In the genomic region with DNA sequence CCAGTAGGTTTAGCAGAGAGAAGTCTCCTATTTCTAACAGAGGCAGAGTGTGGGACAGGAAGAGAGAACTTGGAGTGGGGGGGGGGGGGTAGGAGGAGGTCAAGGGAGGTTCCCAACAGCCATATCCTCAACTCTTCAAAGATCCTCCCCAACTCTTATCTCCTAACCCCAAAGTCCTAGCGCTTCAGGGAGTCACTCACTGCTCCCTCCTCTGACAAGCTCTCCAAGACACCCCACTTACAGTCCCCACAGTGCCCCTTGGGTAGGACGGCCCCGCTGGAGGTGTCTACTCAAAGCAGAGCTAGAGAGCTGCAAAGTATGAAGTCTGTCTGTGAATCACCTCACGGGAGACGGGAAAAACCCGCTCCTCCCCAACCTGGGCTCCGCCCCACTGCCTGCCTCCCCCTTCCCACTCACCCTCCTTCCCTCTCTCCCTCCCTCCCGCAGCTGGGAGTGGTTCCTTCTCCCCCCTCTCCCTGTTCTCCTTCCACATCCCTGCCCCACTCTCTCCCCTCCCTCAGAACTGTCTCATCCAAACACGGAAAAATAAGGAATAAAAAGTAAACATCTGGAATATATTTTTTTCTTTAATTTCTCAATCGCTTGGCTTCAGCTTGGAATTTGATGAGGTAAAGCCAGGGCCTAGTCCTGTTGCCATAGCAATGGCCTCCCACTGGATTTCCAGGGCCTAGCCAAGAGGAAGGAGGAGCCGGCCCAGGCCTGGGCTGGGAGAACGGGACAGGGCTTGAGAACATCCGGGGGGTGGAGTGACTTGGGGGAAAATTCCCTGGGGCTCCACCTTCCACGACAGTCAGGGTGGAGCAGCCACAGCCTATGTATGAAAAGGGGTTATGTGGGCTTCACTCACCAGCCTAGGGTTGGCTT, we compare ENCODE assay signal across 8 cellular contexts. TPM values are rescaled to one million over a fixed set of nuclear protein-coding genes. Genes with fewer than 3 reads are reported as not detected.
DNase-seq lines count a peak whose midpoint lies in the region; ATAC-seq, FAIRE-seq and TF ChIP-seq lines count a peak whose summit lies in the region.

No MANE protein-coding gene starts in this region.

- H3K27ac ChIP-seq in A549 (peak overlapping the region; percentile 91 to 99), Panc1 (ENCODE audit: low read length) (peak overlapping the region; percentile 86), stomach (peak overlapping the region; percentile 94 to 99 (median 98))

- TF ChIP-seq POLR2A in A549 (IDR thresholded peaks at IDR 0.05; ENCODE audit: low read length) (peak; percentile 26; the same call in 1 of the 2 replicates), stomach (IDR thresholded peaks at IDR 0.05) (peak in 2 of 4 donors; percentile 37 to 64)

- in situ Hi-C loops in G401 (cut with HindIII; ENCODE audit: low sequenced_read_pairs) (no loop called here), Panc1 (cut with HindIII; ENCODE audit: low pct_unique_long_range_greater_than_20kb, low sequenced_read_pairs) (no loop called here)

- ATAC-seq in A549 (peak; percentile 57 to 79), Panc1 (peak; percentile 63), left lobe of liver (peak; percentile 65), HG02852 (IDR thresholded peaks at IDR 0.05; ENCODE audit: unreplicated experiment) (no peak)

- FAIRE-seq in A549 (lab: Jason Lieb, UNC), result peak; percentile 23

- no peak for TF ChIP-seq RAD21 in A549 (conservative IDR thresholded peaks at IDR 0.05 in 1 of 2, IDR thresholded peaks at IDR 0.05 in 1 of 2)

- TSS peak; percentile 26 for BruUV-seq in Panc1 (replicated peaks; lab: Mats Ljungman, UMichigan)

- H3K36me3 ChIP-seq in Panc1 (ENCODE audit: control insufficient read depth, insufficient read depth, low read length) (peaks cover 4% of the 10 kb centered on the region; the same call in 1 of the 2 replicates), stomach (peaks cover 18 to 46% (median 46%) of the 10 kb centered on the region in 4 donors)

- intact Hi-C loops in Panc1 (cut with micrococcal nuclease; ENCODE audit: unreplicated experiment) (no loop called here), stomach (cut with DNase I; ENCODE audit: low total_unique reads) (no loop called here)

- H3K4me3 ChIP-seq in A549 (peak overlapping the region; percentile 64), Panc1 (ENCODE audit: low read depth in 2 of 2, low read length in 2 of 2) (peak overlapping the region; percentile 71 to 77), stomach (peak overlapping the region; percentile 77 to 90 (median 84))

- H3K27me3 ChIP-seq in Panc1 (ENCODE audit: control insufficient read depth, insufficient read depth, low read length), result no peaks in the 10 kb centered on the region
- H3K27me3 ChIP-seq in stomach, result no peaks in the 10 kb centered on the region

- DNase-seq in A549 (ENCODE audit: low read depth in 1 of 2, low spot score in 1 of 2) (peak; percentile 95 to 99), G401 (ENCODE audit: low spot score) (peak; percentile 73), Panc1 (ENCODE audit: low read depth, low spot score) (no peak), dermis blood vessel endothelial cell (peak; percentile 88), left lobe of liver (ENCODE audit: low spot score) (peak; percentile 90), stomach (peak; percentile 88), NCI-H1436 treated with DMSO at 0.1 percent for 48 hours (lab: John Stamatoyannopoulos, UW) (no peak)

- no peak for TF ChIP-seq EP300 in A549 (IDR thresholded peaks at IDR 0.05)
- no peak for TF ChIP-seq EP300 in stomach (IDR thresholded peaks at IDR 0.05)

- H3K4me1 ChIP-seq in A549 (peaks cover 53% of the 10 kb centered on the region), Panc1 (ENCODE audit: control insufficient read depth, insufficient read depth, low read length) (peaks cover 39% of the 10 kb centered on the region), stomach (peaks cover 64 to 83% (median 74%) of the 10 kb centered on the region in 4 donors)

- 3% methylated on average over 14 of the region's 14 CpGs for WGBS in A549 (ENCODE audit: missing lambda C conversion rate)
- 10 to 23% (median 15%) methylated on average over 13 to 14 of the region's 14 CpGs for whole genome bisulfite sequencing in stomach, 5 donors

- H3K9me3 ChIP-seq in A549, result no peaks in the 10 kb centered on the region
- H3K9me3 ChIP-seq in Panc1 (ENCODE audit: control insufficient read depth, insufficient read depth, low read depth, low read length), result no peaks in the 10 kb centered on the region
- no peaks in the 10 kb centered on the region for H3K9me3 ChIP-seq in stomach

- CTCF ChIA-PET in A549 (lab: Yijun Ruan, JAX) (interaction anchor here (0.8 to 2.6 kb wide), 9 partner anchors 8 to 246 kb away, joined by 3 to 16 read pairs (median 5); a partner anchor contains a TSS), Panc1 (lab: Charles Lee) (interaction anchor here (0.6 kb wide), 1 partner anchor 11 kb away, joined by 5 read pairs; no protein-coding TSS in a partner anchor)

- TF ChIP-seq CTCF in A549 (IDR thresholded peaks at IDR 0.05) (no peak), Panc1 (IDR thresholded peaks at IDR 0.05) (no peak), stomach (IDR thresholded peaks at IDR 0.05) (no peak)

- POLR2A ChIA-PET in A549 (lab: Yijun Ruan, JAX) (interaction anchor here (0.6 to 2.9 kb wide), 6 partner anchors 10 to 411 kb away, joined by 3 to 42 read pairs (median 6); a partner anchor contains a TSS), Panc1 (lab: Charles Lee) (interaction anchor here (0.6 to 0.7 kb wide), 2 partner anchors 14 to 456 kb away, joined by 3 to 17 read pairs; a partner anchor contains a TSS)

- peak overlapping the region; percentile 99 for H3K4me2 ChIP-seq in A549

TF ChIP-seq in A549, 52 proteins besides CTCF, POLR2A, EP300 and RAD21 (continues in another document):
- TF ChIP-seq HOXA7 (CRISPR knock-in tag; IDR thresholded peaks at IDR 0.05) (no peak), MAFK (IDR thresholded peaks at IDR 0.05; ENCODE audit: partially characterized antibody) (no peak), HEYL (CRISPR knock-in tag; IDR thresholded peaks at IDR 0.05) (no peak), SREBF2 (IDR thresholded peaks at IDR 0.05) (no peak), SMC3 (IDR thresholded peaks at IDR 0.05) (no peak), KDM1A (IDR thresholded peaks at IDR 0.05; ENCODE audit: low read depth) (no peak), FOSL2 (IDR thresholded peaks at IDR 0.05) (no peak), FOSL2 (CRISPR knock-in tag; IDR thresholded peaks at IDR 0.05) (no peak; the same call in 1 of the 2 replicates)

RNA-seq across cellular contexts. Expression of a gene that starts 2.5 kb away (rescaled TPM):
- 35.0 and 36.5 TPM in 2 replicates for polyA plus RNA-seq in A549 (2011; rRNA removed)
- 23.5 and 25.3 TPM in 2 replicates for polyA plus RNA-seq in A549 (2012; cell fraction: cytosol; rRNA removed)
- polyA plus RNA-seq in A549 (2012; cell fraction: nucleus; rRNA removed), result 124 and 154 TPM in 2 replicates
- polyA plus RNA-seq in A549 (2017; fragmentation: RNase III; extraction: RNeasy Plus Mini Kit Qiagen cat#74134 plus additional on column Dnase treatment), result 46.2 to 54.5 TPM (median 53.1 TPM) in 3 replicates
- polyA minus RNA-seq in A549 (2011; rRNA and poly(A)+ RNA removed), result 44.9 and 52.6 TPM in 2 replicates
- 36.0 and 46.3 TPM in 2 replicates for total RNA-seq in G401 (2014; rRNA removed; shearing (Covaris generic))
- total RNA-seq in Panc1 (2021; ENCODE audit: unreplicated experiment), result 94.6 TPM
- polyA plus RNA-seq in Panc1 (2012; ENCODE audit: insufficient read length), result 78.0 TPM
- total RNA-seq in dermis blood vessel endothelial cell, result 74.3 and 79.6 TPM in 2 replicates
- 102 TPM for total RNA-seq in left lobe of liver
- total RNA-seq in stomach, result 100 to 1,000 TPM in 3 of 5 donors, 10 to 100 TPM in 2; 59.4 to 238 (median 126) TPM
- polyA plus RNA-seq in stomach, result 100 to 1,000 TPM in 2 of 3 donors, 10 to 100 TPM in 1; 84.9 to 136 (median 111) TPM

RNA-seq across cellular contexts. Expression of a gene that starts 13.5 kb away (rescaled TPM):
- polyA plus RNA-seq in A549 (2011; rRNA removed) (282 and 288 TPM in 2 replicates), A549 (2017; fragmentation: RNase III; extraction: RNeasy Plus Mini Kit Qiagen cat#74134 plus additional on column Dnase treatment) (323 to 357 TPM (median 335 TPM) in 3 replicates), stomach (10 to 100 TPM; 43.5 to 58.8 (median 50.6) TPM)
- 209 and 269 TPM in 2 replicates for polyA plus RNA-seq in A549 (2012; cell fraction: cytosol; rRNA removed)
- 245 and 266 TPM in 2 replicates for polyA plus RNA-seq in A549 (2012; cell fraction: nucleus; rRNA removed)
- 314 and 342 TPM in 2 replicates for polyA minus RNA-seq in A549 (2011; rRNA and poly(A)+ RNA removed)
- total RNA-seq in G401 (2014; rRNA removed; shearing (Covaris generic)), result 194 and 208 TPM in 2 replicates
- total RNA-seq in Panc1 (2021; ENCODE audit: unreplicated experiment) (173 TPM), dermis blood vessel endothelial cell (58.9 and 160 TPM in 2 replicates), left lobe of liver (24.3 TPM), stomach (10 to 100 TPM; 15.8 to 62.9 (median 41.9) TPM)
- 153 TPM for polyA plus RNA-seq in Panc1 (2012; ENCODE audit: insufficient read length)

RNA-seq across cellular contexts. Expression of a gene that starts 15.9 kb away (rescaled TPM):
- polyA plus RNA-seq in A549 (2011; rRNA removed), result 0.36 and 0.37 TPM in 2 replicates
- polyA plus RNA-seq in A549 (2012; cell fraction: cytosol; rRNA removed), result 0.21 and 0.34 TPM in 2 replicates
- 0.17 and 0.23 TPM in 2 replicates for polyA plus RNA-seq in A549 (2012; cell fraction: nucleus; rRNA removed)
- 0.05 to 0.17 TPM in 2 of 3 replicates, not detected in the other for polyA plus RNA-seq in A549 (2017; fragmentation: RNase III; extraction: RNeasy Plus Mini Kit Qiagen cat#74134 plus additional on column Dnase treatment)
- 0.15 and 0.17 TPM in 2 replicates for polyA minus RNA-seq in A549 (2011; rRNA and poly(A)+ RNA removed)
- 7.1 and 11.4 TPM in 2 replicates for total RNA-seq in G401 (2014; rRNA removed; shearing (Covaris generic))
- not detected for total RNA-seq in Panc1 (2021; ENCODE audit: unreplicated experiment)
- polyA plus RNA-seq in Panc1 (2012; ENCODE audit: insufficient read length), result not detected
- not detected in 2 replicates for total RNA-seq in dermis blood vessel endothelial cell
- 0.50 TPM for total RNA-seq in left lobe of liver
- total RNA-seq in stomach, result 1 to 10 TPM in 1 of 5 donors, under 1 TPM in 1, not detected in 3; 0.18 to 1.7 TPM
- polyA plus RNA-seq in stomach, result not detected

RNA-seq across cellular contexts. Expression of a gene that starts 58.7 kb away (rescaled TPM):
- polyA plus RNA-seq in A549 (2011; rRNA removed) (not detected in 2 replicates), A549 (2017; fragmentation: RNase III; extraction: RNeasy Plus Mini Kit Qiagen cat#74134 plus additional on column Dnase treatment) (not detected in 3 replicates), stomach (not detected)
- not detected in 2 replicates for polyA plus RNA-seq in A549 (2012; cell fraction: cytosol; rRNA removed)
- polyA plus RNA-seq in A549 (2012; cell fraction: nucleus; rRNA removed), result not detected in 2 replicates
- not detected in 2 replicates for polyA minus RNA-seq in A549 (2011; rRNA and poly(A)+ RNA removed)
- not detected in 2 replicates for total RNA-seq in G401 (2014; rRNA removed; shearing (Covaris generic))
- total RNA-seq in Panc1 (2021; ENCODE audit: unreplicated experiment) (not detected), dermis blood vessel endothelial cell (not detected in 2 replicates), left lobe of liver (not detected), stomach (not detected)
- not detected for polyA plus RNA-seq in Panc1 (2012; ENCODE audit: insufficient read length)

Comparison
In these comparisons a context has a peak if more than half of its experiments do, and no peak if none do; other contexts are left out.
1. DNase-seq: peak in A549 (2 of 2), G401 (single experiment), dermis blood vessel endothelial cell (single experiment), left lobe of liver (single experiment) and stomach (single experiment); none in Panc1 (single experiment) and NCI-H1436 treated with DMSO at 0.1 percent for 48 hours (single experiment).
2. Peak in every context shown above with its lines, with median percentiles within 50 percentile points of each other: H3K27ac ChIP-seq and H3K4me3 ChIP-seq.